In genomic region chr19:7982103-7982502, GRCh38 we compare ENCODE assay signal across 13 cellular contexts. TPM values are rescaled to one million over a fixed set of nuclear protein-coding genes. Genes with fewer than 3 reads are reported as not detected.
"Had no signal": no experiment of that assay in that cellular context is flagged by ENCODE, and none has a peak within 500 bp of the region (broad histone marks: within the 10 kb centered on the region; RNA-seq: fewer than 3 reads in every experiment).

No MANE protein-coding gene starts in this region.

- H3K4me3 Mint-ChIP-seq: activated naive CD8-positive, alpha-beta T cell treated with anti-CD3 and anti-CD28 coated beads, Interleukin-2, amount 10 ng/mL, durations not matched to agents 7 days and 5 days; activated T-cell treated with anti-CD3 and anti-CD28 coated beads, Interleukin-2, amount 50 U/mL, for 4 hours; natural killer cell; T-helper 17 cell had no signal

- H3K4me1 Mint-ChIP-seq: activated naive CD8-positive, alpha-beta T cell treated with anti-CD3 and anti-CD28 coated beads, Interleukin-2, amount 10 ng/mL, durations not matched to agents 7 days and 5 days had no signal

- H3K4me3 ChIP-seq: breast epithelium, mucosa of descending colon had no signal

- FAIRE-seq: colon, endothelial cell of umbilical vein had no signal

- ATAC-seq: activated CD4-positive, CD25-positive, alpha-beta regulatory T cell treated with anti-CD3 and anti-CD28 coated beads, Interleukin-2, amount 50 U/mL, for 24 hours; activated T-cell treated with anti-CD3 and anti-CD28 coated beads, Interleukin-2, amount 50 U/mL, for 4 hours; mucosa of descending colon; natural killer cell; T-helper 17 cell had no signal

- H3K9me3 ChIP-seq: breast epithelium, mucosa of descending colon had no signal

- H3K27ac ChIP-seq: foreskin keratinocyte had no signal

- H3K27ac Mint-ChIP-seq: activated naive CD8-positive, alpha-beta T cell treated with anti-CD3 and anti-CD28 coated beads, Interleukin-2, amount 10 ng/mL, durations not matched to agents 7 days and 5 days; natural killer cell; T-helper 17 cell had no signal

- DNase-seq: activated gamma-delta T cell treated with Interleukin-2 at 50 U/mL for 16 hours; activated naive CD8-positive, alpha-beta T cell treated with anti-CD3 and anti-CD28 coated beads, Interleukin-2, amount 10 ng/mL, durations not matched to agents 7 days and 5 days; activated T-cell treated with anti-CD3 and anti-CD28 coated beads, Interleukin-2, amount 50 U/mL, for 4 hours; mammary epithelial cell; natural killer cell; stimulated activated CD4-positive, alpha-beta T cell treated with anti-CD3 and anti-CD28 coated beads, Interleukin-4, amount 100 ng/mL, for 24 hours; T-helper 17 cell had no signal

- H3K9me3 Mint-ChIP-seq: activated naive CD8-positive, alpha-beta T cell treated with anti-CD3 and anti-CD28 coated beads, Interleukin-2, amount 10 ng/mL, durations not matched to agents 7 days and 5 days; activated T-cell treated with anti-CD3 and anti-CD28 coated beads, Interleukin-2, amount 50 U/mL, for 4 hours; natural killer cell had no signal

- H3K36me3 Mint-ChIP-seq: natural killer cell had no signal

- H3K27me3 Mint-ChIP-seq: activated naive CD8-positive, alpha-beta T cell treated with anti-CD3 and anti-CD28 coated beads, Interleukin-2, amount 10 ng/mL, durations not matched to agents 7 days and 5 days; T-helper 17 cell had no signal

RNA-seq across cellular contexts. Expression of gene CTXN1, which starts 56.2 kb away (rescaled TPM):
- total RNA-seq: activated naive CD8-positive, alpha-beta T cell treated with anti-CD3 and anti-CD28 coated beads, Interleukin-2, amount 10 ng/mL, durations not matched to agents 7 days and 5 days; T-helper 17 cell had no signal
